ENCODE assay signal across 8 cellular contexts in the genomic region with DNA sequence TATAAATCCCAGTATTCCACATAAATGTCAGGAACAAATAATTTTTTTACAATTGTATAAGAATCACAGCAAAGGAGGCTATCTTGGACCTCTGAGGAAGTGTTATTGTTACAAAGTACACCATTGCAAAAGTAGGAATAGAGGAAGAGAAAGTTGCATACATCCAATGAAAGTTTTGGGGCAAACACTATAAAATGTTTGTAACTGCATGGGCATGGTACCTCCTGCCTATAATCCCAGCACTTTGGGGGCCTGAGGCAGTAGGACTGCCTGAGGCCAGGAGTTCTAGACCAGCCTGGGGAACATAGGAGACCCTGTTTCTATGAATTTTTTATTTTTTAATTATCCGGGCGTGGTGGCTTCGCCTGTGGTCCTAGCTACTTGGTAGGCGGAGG. TPM values are rescaled to one million over a fixed set of nuclear protein-coding genes. Genes with fewer than 3 reads are reported as not detected.
DNase-seq lines count a peak whose midpoint lies in the region; ATAC-seq and TF ChIP-seq lines count a peak whose summit lies in the region.

No MANE protein-coding gene starts in this region.

- peaks cover 15% of the 10 kb centered on the region for H3K27me3 Mint-ChIP-seq in endothelial cell (ENCODE audit: unreplicated experiment)

- H3K9ac ChIP-seq in PC-3 (ENCODE audit: low read length) (peak overlapping the region; percentile 72), rectal smooth muscle tissue (ENCODE audit: low read length) (no peak overlapping the region)

- no peaks in the 10 kb centered on the region for H3K9me2 ChIP-seq in PC-3 (replicated peaks; ENCODE audit: low read length)

- H3K9me3 ChIP-seq in PC-3 (ENCODE audit: low read length): no peaks in the 10 kb centered on the region

- no peaks in the 10 kb centered on the region for H3K36me3 ChIP-seq in PC-3 (ENCODE audit: low read depth, low read length)
- no peaks in the 10 kb centered on the region for H3K36me3 ChIP-seq in rectal smooth muscle tissue (ENCODE audit: control insufficient read depth, insufficient read depth, low read length)

- peak overlapping the region; percentile 96 for H3K4me3 Mint-ChIP-seq in endothelial cell (ENCODE audit: unreplicated experiment)

- TF ChIP-seq CTCF in GM12864 (IDR thresholded peaks at IDR 0.05; ENCODE audit: low read depth, low read length, missing control alignments): no peak
- no peak for TF ChIP-seq CTCF in PC-3 (conservative IDR thresholded peaks at IDR 0.05; ENCODE audit: low read depth, low read length)
- TF ChIP-seq CTCF in endothelial cell (IDR thresholded peaks at IDR 0.05; ENCODE audit: unreplicated experiment): no peak

- peaks cover 32% of the 10 kb centered on the region for H3K79me2 ChIP-seq in PC-3 (ENCODE audit: low read length)

- peaks cover 27% of the 10 kb centered on the region for H4K20me1 ChIP-seq in PC-3 (ENCODE audit: low read length)

- no TSS peak for BruUV-seq in PC-3 (replicated peaks; lab: Mats Ljungman, UMichigan)

- H3K4me1 ChIP-seq in PC-3 (ENCODE audit: insufficient read depth, low read length): peaks cover 23% of the 10 kb centered on the region; the same call in 1 of the 2 replicates
- peaks cover 11% of the 10 kb centered on the region for H3K4me1 ChIP-seq in rectal smooth muscle tissue (ENCODE audit: control insufficient read depth, insufficient read depth, low read length)

- H3K27me3 ChIP-seq in PC-3 (ENCODE audit: low read length) (no peaks in the 10 kb centered on the region), rectal smooth muscle tissue (ENCODE audit: control insufficient read depth, insufficient read depth, low read length) (no peaks in the 10 kb centered on the region)

- H3K27ac ChIP-seq in PC-3 (ENCODE audit: low read length) (peak overlapping the region; percentile 81), rectal smooth muscle tissue (ENCODE audit: low read depth, low read length) (peak overlapping the region; percentile 91)

- no peak for ATAC-seq in PC-3
- ATAC-seq in GM19328 (IDR thresholded peaks at IDR 0.05; ENCODE audit: unreplicated experiment): no peak

- H3F3A ChIP-seq in PC-3 (ENCODE audit: low read length, unreplicated experiment): no peaks in the 10 kb centered on the region

- H3K4me3 ChIP-seq in GM12864 (ENCODE audit: low read depth, low read length) (peak overlapping the region; percentile 79), PC-3 (ENCODE audit: low read length) (peak overlapping the region; percentile 72), rectal smooth muscle tissue (ENCODE audit: low read length) (peak overlapping the region; percentile 74)

- H3K27ac Mint-ChIP-seq in endothelial cell (ENCODE audit: unreplicated experiment): peak overlapping the region; percentile 96

- H3K4me2 ChIP-seq in PC-3 (ENCODE audit: low read length): peak overlapping the region; percentile 88

- no peaks in the 10 kb centered on the region for H3K9me3 Mint-ChIP-seq in endothelial cell (ENCODE audit: unreplicated experiment)

- intact Hi-C loops in PC-3 (cut with micrococcal nuclease): loop anchor here (1.0 kb wide), 1 partner anchor 52 kb away; a partner anchor contains a TSS

- DNase-seq in GM12864 (ENCODE audit: low read depth) (no peak), PC-3 (no peak), endothelial cell (ENCODE audit: low spot score) (no peak), HuH-7.5 (ENCODE audit: low spot score) (no peak), activated gamma-delta T cell (lab: John Stamatoyannopoulos, UW) (no peak), cerebellum (ENCODE audit: low spot score) (no peak)

- CTCF ChIA-PET in PC-3 (lab: Charles Lee): interaction anchor here (0.6 kb wide), 1 partner anchor 24 kb away, joined by 3 read pairs; no protein-coding TSS in a partner anchor

- H2AFZ ChIP-seq in PC-3 (ENCODE audit: low read length): peak overlapping the region; percentile 82

- POLR2A ChIA-PET in PC-3 (lab: Charles Lee; ENCODE audit: unreplicated experiment): no interaction called here

- H3K4me1 Mint-ChIP-seq in endothelial cell (ENCODE audit: unreplicated experiment): peaks cover 13% of the 10 kb centered on the region

- H3K36me3 Mint-ChIP-seq in endothelial cell (ENCODE audit: low read depth, unreplicated experiment): peaks cover 15% of the 10 kb centered on the region

RNA-seq across cellular contexts. Expression of a gene that starts 0.8 kb away (rescaled TPM):
- total RNA-seq in PC-3 (2014; rRNA removed): 49.5 and 59.9 TPM in 2 replicates
- 59.6 TPM for total RNA-seq in endothelial cell (ENCODE audit: unreplicated experiment)
- total RNA-seq in cerebellum: 60.9 TPM

RNA-seq across cellular contexts. Expression of a gene that starts 28.0 kb away (rescaled TPM):
- total RNA-seq in PC-3 (2014; rRNA removed): 104 and 127 TPM in 2 replicates
- 70.1 TPM for total RNA-seq in endothelial cell (ENCODE audit: unreplicated experiment)
- total RNA-seq in cerebellum: 36.7 TPM

RNA-seq across cellular contexts. Expression of a gene that starts 51.8 kb away (rescaled TPM):
- total RNA-seq in PC-3 (2014; rRNA removed) (15.5 and 21.6 TPM in 2 replicates), endothelial cell (ENCODE audit: unreplicated experiment) (33.8 TPM), cerebellum (106 TPM)
